ENCODE assay signal across 6 cellular contexts in genomic region chr19:49150944-49151243, GRCh38. TPM values are rescaled to one million over a fixed set of nuclear protein-coding genes. Genes with fewer than 3 reads are reported as not detected.
DNase-seq lines count a peak whose midpoint lies in the region; ATAC-seq and TF ChIP-seq lines count a peak whose summit lies in the region.

No MANE protein-coding gene starts in this region.

- H3K4me1 ChIP-seq in HCT116 (ENCODE audit: control insufficient read depth in 1 of 2, insufficient read depth in 2 of 2, low read length in 2 of 2) (peaks cover 20 to 51% of the 10 kb centered on the region in 2 experiments), osteoblast (ENCODE audit: insufficient read depth, low read length) (peaks cover 24% of the 10 kb centered on the region)

- H3K4me3 ChIP-seq in HCT116 (replicated peaks in 1 of 2; ENCODE audit: low read depth in 1 of 2, low read length in 2 of 2) (peak overlapping the region; percentile 90 to 95), osteoblast (ENCODE audit: insufficient read depth, low read length) (peak overlapping the region; percentile 92)

- POLR2A ChIA-PET in HCT116 (lab: Charles Lee): interaction anchor here (1.1 to 1.6 kb wide), 4 partner anchors 16 to 34 kb away, joined by 3 to 9 read pairs (median 4); no protein-coding TSS in a partner anchor

- BruUV-seq in HCT116 (replicated peaks; lab: Mats Ljungman, UMichigan): no TSS peak

- H3K36me3 ChIP-seq in HCT116 (ENCODE audit: control insufficient read depth in 1 of 2, insufficient read depth in 2 of 2, low read length in 2 of 2): no peaks in the 10 kb centered on the region
- H3K36me3 ChIP-seq in osteoblast (ENCODE audit: insufficient read depth, low read length): no peaks in the 10 kb centered on the region

- intact Hi-C loops in HCT116 (cut with micrococcal nuclease): loop anchor here (1.0 kb wide), 1 partner anchor 32 kb away; the partner anchor contains the start of genes C19orf73 and PPFIA3

- no peak for TF ChIP-seq POLR2A in HCT116 (IDR thresholded peaks at IDR 0.05; ENCODE audit: borderline replicate concordance, extremely low read depth, insufficient read depth, insufficient read length)

- peak overlapping the region; percentile 94 for H3K27ac ChIP-seq in HCT116 (ENCODE audit: low read depth, low read length)
- peak overlapping the region; percentile 87 for H3K27ac ChIP-seq in caudate nucleus (ENCODE audit: low read depth, low read length)
- H3K27ac ChIP-seq in osteoblast (ENCODE audit: low read depth, low read length): no peak overlapping the region

- peak overlapping the region; percentile 98 for H3K9ac ChIP-seq in HCT116 (ENCODE audit: low read length)

- H4K20me1 ChIP-seq in HCT116 (ENCODE audit: insufficient read depth) (no peaks in the 10 kb centered on the region), osteoblast (ENCODE audit: insufficient read depth, low read length) (no peaks in the 10 kb centered on the region)

- H3K9me3 ChIP-seq in HCT116 (ENCODE audit: control insufficient read depth in 1 of 2, insufficient read depth in 1 of 2, low read depth in 1 of 2, low read length in 2 of 2): no peaks in the 10 kb centered on the region
- H3K9me3 ChIP-seq in osteoblast (ENCODE audit: low read depth, low read length): no peaks in the 10 kb centered on the region

- RAD21 ChIA-PET in HCT116 (lab: Charles Lee; ENCODE audit: low non-redundant PET in 1 of 2, low total read pairs in 2 of 2, uncharacterized antibody in 2 of 2, unreplicated experiment in 2 of 2): interaction anchor here in 1 of 2 experiments (0.7 kb wide), 1 partner anchor 90 kb away, joined by 3 read pairs; no protein-coding TSS in a partner anchor

- peak overlapping the region; percentile 99 for H3K4me2 ChIP-seq in HCT116 (ENCODE audit: low read length)
- H3K4me2 ChIP-seq in osteoblast (ENCODE audit: insufficient read depth, low read length): peak overlapping the region; percentile 98

- H3K27me3 ChIP-seq in HCT116 (ENCODE audit: insufficient read depth, low read length): no peaks in the 10 kb centered on the region
- H3K27me3 ChIP-seq in osteoblast (ENCODE audit: insufficient read depth, low read length): peaks cover 3% of the 10 kb centered on the region

- CTCF ChIA-PET in HCT116 (lab: Charles Lee): interaction anchor here (0.5 to 3.0 kb wide), 4 partner anchors 48 to 530 kb away, joined by 3 to 17 read pairs (median 9); partner anchors contain the start of gene TEAD2

- TF ChIP-seq RAD21 in HCT116 (IDR thresholded peaks at IDR 0.05; ENCODE audit: low read depth): no peak

- ATAC-seq in HCT116 (no peak), HG03354 (IDR thresholded peaks at IDR 0.05; ENCODE audit: poor library complexity, severe bottlenecking, unreplicated experiment) (no peak)

- H3K79me2 ChIP-seq in HCT116 (ENCODE audit: insufficient read depth, low read length): no peaks in the 10 kb centered on the region
- no peaks in the 10 kb centered on the region for H3K79me2 ChIP-seq in osteoblast (ENCODE audit: insufficient read depth, low read length)

- H2AFZ ChIP-seq in HCT116 (ENCODE audit: low read depth, low read length, poor library complexity, severe bottlenecking): no peak overlapping the region
- H2AFZ ChIP-seq in osteoblast (ENCODE audit: low read length): peak overlapping the region; percentile 95

- DNase-seq in HCT116 (ENCODE audit: low read depth, low spot score): no peak
- DNase-seq in caudate nucleus (lab: John Stamatoyannopoulos, UW): no peak
- DNase-seq in osteoblast (ENCODE audit: insufficient read length, low spot score, missing footprints): peak; percentile 76
- no peak for DNase-seq in T1000 (lab: John Stamatoyannopoulos, UW)
- no peak for DNase-seq in GDM1 (lab: John Stamatoyannopoulos, UW)

- no peaks in the 10 kb centered on the region for H3K9me2 ChIP-seq in HCT116 (ENCODE audit: insufficient read depth)

- no peak for TF ChIP-seq CTCF in HCT116 (IDR thresholded peaks at IDR 0.05 in 2 of 3, conservative IDR thresholded peaks at IDR 0.05 in 1 of 3; ENCODE audit: borderline replicate concordance in 1 of 3, insufficient read depth in 1 of 3, low read depth in 2 of 3, low read length in 2 of 3)
- TF ChIP-seq CTCF in osteoblast (IDR thresholded peaks at IDR 0.05; ENCODE audit: extremely low read depth, low read depth, low read length): no peak

TF ChIP-seq in HCT116, 20 proteins besides CTCF, POLR2A, EP300 and RAD21:
- TF ChIP-seq FOSL1 (IDR thresholded peaks at IDR 0.05; ENCODE audit: low read depth) (no peak), SIN3A (IDR thresholded peaks at IDR 0.05; ENCODE audit: low read depth) (no peak), SP1 (IDR thresholded peaks at IDR 0.05; ENCODE audit: low read depth) (no peak), YY1 (IDR thresholded peaks at IDR 0.05; ENCODE audit: extremely low read depth, insufficient replicate concordance, low read depth, low read length) (no peak), CBX3 (IDR thresholded peaks at IDR 0.05; ENCODE audit: low read depth) (no peak)

RNA-seq across cellular contexts. Expression of gene HRC, which starts 4.3 kb away (rescaled TPM):
- total RNA-seq in HCT116 (2021; ENCODE audit: unreplicated experiment) (not detected), osteoblast (not detected in 2 replicates)
- 0.35 and 0.46 TPM in 2 replicates for polyA plus RNA-seq in HCT116 (2012)

RNA-seq across cellular contexts. Expression of gene TRPM4, which starts 6.7 kb away (rescaled TPM):
- total RNA-seq in HCT116 (2021; ENCODE audit: unreplicated experiment) (44.2 TPM), osteoblast (15.9 and 20.6 TPM in 2 replicates)
- 40.3 and 42.4 TPM in 2 replicates for polyA plus RNA-seq in HCT116 (2012)

RNA-seq across cellular contexts. Expression of gene PPFIA3, which starts 31.6 kb away (rescaled TPM):
- 28.1 TPM for total RNA-seq in HCT116 (2021; ENCODE audit: unreplicated experiment)
- polyA plus RNA-seq in HCT116 (2012): 17.3 and 20.5 TPM in 2 replicates
- total RNA-seq in osteoblast: 1.1 and 1.2 TPM in 2 replicates

RNA-seq across cellular contexts. Expression of gene C19orf73, which starts 32.0 kb away (rescaled TPM):
- total RNA-seq in HCT116 (2021; ENCODE audit: unreplicated experiment) (2.2 TPM), osteoblast (0.36 TPM in 1 of 2 replicates, not detected in the other)
- polyA plus RNA-seq in HCT116 (2012): 2.4 and 2.5 TPM in 2 replicates

RNA-seq across cellular contexts. Expression of gene LIN7B, which starts 36.7 kb away (rescaled TPM):
- total RNA-seq in HCT116 (2021; ENCODE audit: unreplicated experiment) (7.2 TPM), osteoblast (5.6 and 6.2 TPM in 2 replicates)
- 7.0 and 7.1 TPM in 2 replicates for polyA plus RNA-seq in HCT116 (2012)

Comparison
In these comparisons a context has a peak if more than half of its experiments do, and no peak if none do; other contexts are left out.
1. RNA of gene PPFIA3, which starts 31.6 kb away (total RNA-seq): 28.1 TPM in HCT116 (single experiment); 1.1 to 1.2 TPM in osteoblast; every median in the first group is over 10 times any median in the second.